Comparison of ENCODE assay signal across 8 cellular contexts in the genomic region with DNA sequence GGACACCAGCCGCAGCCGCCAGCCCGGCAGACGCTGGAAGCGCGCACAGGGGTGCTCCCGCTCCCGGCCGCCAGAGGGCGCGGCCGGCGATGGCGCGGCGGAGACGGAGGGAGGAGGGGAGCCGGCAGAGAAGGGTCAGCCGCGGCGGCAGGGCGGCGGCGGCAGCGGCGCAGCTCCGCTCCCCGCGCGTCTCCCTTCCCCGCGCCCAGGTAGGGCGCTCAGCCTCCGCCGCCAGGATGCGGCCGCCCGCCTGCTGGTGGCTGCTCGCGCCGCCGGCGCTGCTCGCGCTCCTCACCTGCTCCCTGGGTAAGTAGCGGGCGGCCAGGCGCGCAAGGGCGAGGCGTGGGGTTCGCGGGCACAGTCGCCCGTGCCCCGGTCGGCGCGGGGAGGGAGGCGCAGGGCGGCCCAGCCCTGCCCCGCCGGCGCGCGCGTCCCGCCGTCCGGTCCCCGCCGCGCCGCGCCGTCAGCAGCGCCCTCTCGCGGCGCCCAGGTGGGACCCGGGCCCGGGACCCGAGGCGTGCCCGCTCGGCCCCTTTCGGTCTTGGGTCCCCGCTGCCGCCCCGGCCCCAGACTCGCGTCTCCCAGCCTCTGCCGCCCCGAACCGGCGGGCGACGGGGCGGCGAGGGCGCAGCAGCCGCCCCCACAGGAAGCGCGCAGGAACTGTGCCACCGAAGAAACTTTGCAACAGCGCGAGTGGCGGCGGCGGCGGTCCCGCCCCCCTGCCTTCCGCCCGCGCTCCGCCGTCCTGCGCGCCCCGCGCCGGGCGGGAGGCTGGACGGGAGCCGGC. TPM values are rescaled to one million over a fixed set of nuclear protein-coding genes. Genes with fewer than 3 reads are reported as not detected.
DNase-seq lines count a peak whose midpoint lies in the region; ATAC-seq and TF ChIP-seq lines count a peak whose summit lies in the region.

TSS of gene B3GLCT (plus strand) at position 127 of the 787 bp plus-strand sequence. CDS start at position 237, 110 bp downstream.

- peak; percentile 85 for TF ChIP-seq CTCF in chondrocyte (IDR thresholded peaks at IDR 0.05)

- ATAC-seq in GM18520 (IDR thresholded peaks at IDR 0.05; ENCODE audit: unreplicated experiment) (peak; percentile 83), HG03060 (IDR thresholded peaks at IDR 0.05; ENCODE audit: low read depth, unreplicated experiment) (peak; percentile 51)

- H3K36me3 Mint-ChIP-seq in chondrocyte (ENCODE audit: low read depth), result no peaks in the 10 kb centered on the region

- peak within 1 kb of the TSS; percentile 76 for H3K4me3 Mint-ChIP-seq in chondrocyte (ENCODE audit: unreplicated experiment)

- H3K27me3 Mint-ChIP-seq in chondrocyte (ENCODE audit: low read depth), result no peaks in the 10 kb centered on the region

- no peaks in the 10 kb centered on the region for H3K9me3 Mint-ChIP-seq in chondrocyte (ENCODE audit: low read depth)

- H3K27ac Mint-ChIP-seq in chondrocyte (ENCODE audit: unreplicated experiment), result peak within 1 kb of the TSS; percentile 68

- H3K4me1 Mint-ChIP-seq in chondrocyte (ENCODE audit: low read depth), result peaks cover 20% of the 10 kb centered on the region

- DNase-seq in A172 (ENCODE audit: low spot score), result peak; percentile 55
- DNase-seq in NCI-H226, result peak; percentile 45
- DNase-seq in activated CD4-positive, alpha-beta T cell treated with anti-CD3 and anti-CD28 coated beads for 1 hour, result peak; percentile 71
- DNase-seq in chondrocyte (ENCODE audit: low spot score), result no peak
- peak; percentile 74 for DNase-seq in kidney glomerular epithelial cell (lab: John Stamatoyannopoulos, UW)
- DNase-seq in stimulated activated CD4-positive, alpha-beta T cell treated with anti-CD3 and anti-CD28 coated beads, Interleukin-15, amount 100 ng/mL, for 48 hours (ENCODE audit: low read depth in 2 of 2), result peak; percentile 50 to 66

RNA-seq across cellular contexts. Expression of gene B3GLCT, which starts in this region (rescaled TPM):
- 16.7 and 20.0 TPM in 2 replicates for total RNA-seq in A172 (2014; rRNA removed; shearing (Covaris generic))
- 10.7 to 14.4 TPM (median 12.7 TPM) in 3 replicates for total RNA-seq in chondrocyte
